In genomic region chr1:234875953-234876814, GRCh38 we compare ENCODE assay signal across 8 cellular contexts.
DNase-seq lines count a peak whose midpoint lies in the region; ATAC-seq lines count a peak whose summit lies in the region.

No MANE protein-coding gene starts in this region.

- H3K27me3 ChIP-seq in adipocyte (replicated peaks; ENCODE audit: control insufficient read depth, insufficient read depth, low read length): no peaks in the 10 kb centered on the region

- peaks cover 18% of the 10 kb centered on the region for H3K4me1 ChIP-seq in adipocyte (ENCODE audit: control insufficient read depth, insufficient read depth, low read length)

- no peaks in the 10 kb centered on the region for H3K36me3 ChIP-seq in adipocyte (ENCODE audit: control insufficient read depth, insufficient read depth, low read length, severe bottlenecking)

- ATAC-seq in GM18870 (IDR thresholded peaks at IDR 0.05; ENCODE audit: unreplicated experiment): no peak

- H3K9ac ChIP-seq in adipocyte (ENCODE audit: low read length): no peak overlapping the region

- no peaks in the 10 kb centered on the region for H3K9me3 ChIP-seq in adipocyte (ENCODE audit: control insufficient read depth, low read length)

- DNase-seq in AML-193 (lab: John Stamatoyannopoulos, UW) (peak; percentile 80 to 85), Kasumi-1 (lab: John Stamatoyannopoulos, UW) (peak; percentile 57 to 66), adipocyte (ENCODE audit: low read depth) (peak; percentile 77), mucosa of gallbladder (ENCODE audit: low spot score) (peak; percentile 69), globus pallidus (ENCODE audit: low spot score) (no peak), kidney glomerular epithelial cell (lab: John Stamatoyannopoulos, UW) (no peak), NCI-H82 (lab: John Stamatoyannopoulos, UW) (no peak)

- no peak overlapping the region for H3K4me3 ChIP-seq in adipocyte (ENCODE audit: low read length)

Comparison
In these comparisons a context has a peak if more than half of its experiments do, and no peak if none do; other contexts are left out.
1. DNase-seq: peak in AML-193 (2 of 2), Kasumi-1 (2 of 2), adipocyte (single experiment) and mucosa of gallbladder (single experiment); none in globus pallidus (single experiment), kidney glomerular epithelial cell (single experiment) and NCI-H82 (single experiment).